Comparison of ENCODE assay signal across 8 cellular contexts in the genomic region with DNA sequence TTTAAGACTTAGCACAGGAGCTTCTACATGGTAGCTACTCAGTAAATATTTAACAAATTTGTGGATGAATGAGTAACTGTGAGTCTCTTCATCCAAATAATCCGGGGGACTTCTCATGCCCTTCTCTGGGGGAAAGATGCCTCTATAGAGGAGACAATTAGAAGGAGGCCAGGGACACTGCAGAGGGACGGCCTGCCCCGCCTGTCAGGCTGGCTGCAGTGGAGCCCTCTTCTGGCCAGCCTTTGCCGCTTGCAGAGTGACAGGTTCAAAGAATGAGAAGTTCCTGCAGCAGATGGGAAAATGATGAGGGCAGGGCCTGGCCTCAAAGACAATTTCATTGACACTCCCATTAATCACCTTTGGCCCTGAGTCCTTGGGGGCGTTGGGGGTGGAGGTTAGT.
DNase-seq lines count a peak whose midpoint lies in the region; ATAC-seq and TF ChIP-seq lines count a peak whose summit lies in the region.

No MANE protein-coding gene starts in this region.

- ATAC-seq in GM19455 (IDR thresholded peaks at IDR 0.05; ENCODE audit: unreplicated experiment) (no peak), GM18867 (IDR thresholded peaks at IDR 0.05; ENCODE audit: unreplicated experiment) (no peak)

- TF ChIP-seq CTCF in GM12872 (IDR thresholded peaks at IDR 0.05; ENCODE audit: insufficient read depth, low read depth, low read length) (peak; percentile 38; the same call in 1 of the 3 replicates), tibial nerve (IDR thresholded peaks at IDR 0.05) (peak in 4 of 5 experiments; percentile 25 to 53 (median 36))

- no peaks in the 10 kb centered on the region for H3K36me3 ChIP-seq in tibial nerve

- H3K27me3 ChIP-seq in tibial nerve, result no peaks in the 10 kb centered on the region

- TF ChIP-seq EP300 in tibial nerve (IDR thresholded peaks at IDR 0.05), result no peak

- DNase-seq in NAMALWA (ENCODE audit: low spot score), result peak; percentile 32
- peak; percentile 30 for DNase-seq in activated T-helper 9 cell treated with anti-CD3 and anti-CD28 coated beads, Interleukin-2, amount 50 U/mL, for 16 hours (ENCODE audit: low read depth)
- peak; percentile 76 for DNase-seq in left kidney (ENCODE audit: low read depth, low spot score)
- peak in 1 of 2 donors; percentile 24 for DNase-seq in tibial nerve (ENCODE audit: low spot score in 2 of 2)
- DNase-seq in dedifferentiated amniotic fluid mesenchymal stem cell (ENCODE audit: extremely low spot score), result no peak

- no peak overlapping the region for H3K27ac ChIP-seq in tibial nerve

- H3K4me3 ChIP-seq in tibial nerve, result no peak overlapping the region

- peaks cover 0 to 15% (median 2%) of the 10 kb centered on the region in 4 donors for H3K4me1 ChIP-seq in tibial nerve

- no peaks in the 10 kb centered on the region for H3K9me3 ChIP-seq in tibial nerve

- TF ChIP-seq POLR2A in tibial nerve (IDR thresholded peaks at IDR 0.05), result no peak

- 39 to 47% methylated on average over 5 of the region's 5 CpGs for WGBS in tibial nerve, 2 donors
